28 cellular contexts compared by ENCODE assay signal in genomic region chr7:51015581-51015980, GRCh38.
DNase-seq lines count a peak whose midpoint lies in the region; ATAC-seq and TF ChIP-seq lines count a peak whose summit lies in the region.
"Had no signal": no experiment of that assay in that cellular context is flagged by ENCODE, and none has a peak within 500 bp of the region (broad histone marks: within the 10 kb centered on the region; RNA-seq: fewer than 3 reads in every experiment).

No MANE protein-coding gene starts in this region.

- no peaks in the 10 kb centered on the region for H3K4me1 ChIP-seq in prostate gland (replicated peaks)
- H3K4me1 ChIP-seq: BE2C had no signal

- H3K27me3 ChIP-seq in prostate gland (replicated peaks; ENCODE audit: insufficient read depth) (no peaks in the 10 kb centered on the region), brain microvascular endothelial cell (replicated peaks) (no peaks in the 10 kb centered on the region)
- H3K27me3 ChIP-seq: BE2C had no signal

- H3K27ac Mint-ChIP-seq in activated CD8-positive, alpha-beta memory T cell treated with anti-CD3 and anti-CD28 coated beads, Interleukin-2, amount 10 ng/mL, durations not matched to agents 7 days and 5 days, result no peak overlapping the region

- H3K4me3 ChIP-seq in prostate gland (no peak overlapping the region), brain microvascular endothelial cell (ENCODE audit: low read depth, low read length) (no peak overlapping the region)

- no peaks in the 10 kb centered on the region for H3K9me3 ChIP-seq in prostate gland
- H3K9me3 ChIP-seq: BE2C had no signal

- H3K9me3 Mint-ChIP-seq in activated CD8-positive, alpha-beta memory T cell treated with anti-CD3 and anti-CD28 coated beads, Interleukin-2, amount 10 ng/mL, durations not matched to agents 7 days and 5 days (ENCODE audit: low read depth), result peaks cover 4% of the 10 kb centered on the region
- H3K9me3 Mint-ChIP-seq: CD14-positive monocyte had no signal

- CTCF ChIA-PET in activated CD8-positive, alpha-beta memory T cell treated with anti-CD3 and anti-CD28 coated beads, Interleukin-2, amount 10 ng/mL, durations not matched to agents 7 days and 5 days (lab: Charles Lee), result no interaction called here

- H3K27ac ChIP-seq in prostate gland (no peak overlapping the region), brain microvascular endothelial cell (no peak overlapping the region)
- H3K27ac ChIP-seq: HL-60 had no signal

- H3K4me3 Mint-ChIP-seq in activated CD8-positive, alpha-beta memory T cell treated with anti-CD3 and anti-CD28 coated beads, Interleukin-2, amount 10 ng/mL, durations not matched to agents 7 days and 5 days, result no peak overlapping the region
- H3K4me3 Mint-ChIP-seq: CD14-positive monocyte; CD8-positive, alpha-beta memory T cell had no signal

- no peak for TF ChIP-seq POLR2A in prostate gland (IDR thresholded peaks at IDR 0.05)

- 95% methylated on average over 11 of the region's 11 CpGs for WGBS in prostate gland

- H3K27me3 Mint-ChIP-seq in activated CD8-positive, alpha-beta memory T cell treated with anti-CD3 and anti-CD28 coated beads, Interleukin-2, amount 10 ng/mL, durations not matched to agents 7 days and 5 days, result no peaks in the 10 kb centered on the region

- H3K36me3 Mint-ChIP-seq in activated CD8-positive, alpha-beta memory T cell treated with anti-CD3 and anti-CD28 coated beads, Interleukin-2, amount 10 ng/mL, durations not matched to agents 7 days and 5 days, result peaks cover 3% of the 10 kb centered on the region
- H3K36me3 Mint-ChIP-seq: CD14-positive monocyte; CD8-positive, alpha-beta memory T cell had no signal

- peak; percentile 15 for DNase-seq in activated CD8-positive, alpha-beta memory T cell treated with anti-CD3 and anti-CD28 coated beads, Interleukin-2, amount 10 ng/mL, durations not matched to agents 7 days and 5 days
- DNase-seq in activated CD8-positive, alpha-beta memory T cell treated with anti-CD3 and anti-CD28 coated beads, Interleukin-2, amount 50 U/mL, for 48 hours, result no peak
- DNase-seq in SK-MEL-5 (ENCODE audit: low read depth, low spot score), result peak; percentile 49
- peak; percentile 32 for DNase-seq in left lobe of liver (ENCODE audit: low spot score)
- DNase-seq in prostate gland (ENCODE audit: low spot score), result peak; percentile 1
- no peak for DNase-seq in brain microvascular endothelial cell
- DNase-seq: 8988T; ACHN; BE2C; Calu3; CD8-positive, alpha-beta memory T cell; DMS79 treated with DMSO at 0.1 percent for 48 hours; GF-D8; HCEC 1CT; Karpas-422; NCI-H1092; NCI-H1417 treated with DMSO at 0.1 percent for 48 hours; NCI-H1694 treated with DMSO at 0.1 percent for 48 hours; NCI-H2081; NCI-H226; NCI-H510A; NCI-H69; RPMI8226; SHP77 had no signal

- in situ Hi-C loops in SK-MEL-5 (cut with HindIII; ENCODE audit: low pct_unique_long_range_greater_than_20kb, low sequenced_read_pairs), result no loop called here
- in situ Hi-C loops in brain microvascular endothelial cell (cut with HindIII; ENCODE audit: low pct_ligation_motif_present, low sequenced_read_pairs), result no loop called here

- no peaks in the 10 kb centered on the region for H3K36me3 ChIP-seq in prostate gland
- no peaks in the 10 kb centered on the region for H3K36me3 ChIP-seq in brain microvascular endothelial cell (replicated peaks)
- H3K36me3 ChIP-seq: BE2C had no signal

- intact Hi-C loops in prostate gland (cut with DNase I), result no loop called here

- peaks cover 6% of the 10 kb centered on the region for H3K4me1 Mint-ChIP-seq in activated CD8-positive, alpha-beta memory T cell treated with anti-CD3 and anti-CD28 coated beads, Interleukin-2, amount 10 ng/mL, durations not matched to agents 7 days and 5 days
- H3K4me1 Mint-ChIP-seq: CD14-positive monocyte; CD8-positive, alpha-beta memory T cell had no signal

- ATAC-seq in activated CD8-positive, alpha-beta memory T cell treated with anti-CD3 and anti-CD28 coated beads, Interleukin-2, amount 10 ng/mL, durations not matched to agents 7 days and 5 days, result no peak
- ATAC-seq in left lobe of liver (no peak), HG03342 (IDR thresholded peaks at IDR 0.05; ENCODE audit: unreplicated experiment) (no peak), esophagus mucosa (no peak)

- TF ChIP-seq CTCF in prostate gland (IDR thresholded peaks at IDR 0.05), result no peak
- TF ChIP-seq CTCF in brain microvascular endothelial cell (IDR thresholded peaks at IDR 0.05; ENCODE audit: low read depth, low read length, missing control alignments), result no peak

Comparison
In these comparisons a context has a peak if more than half of its experiments do, and no peak if none do; other contexts are left out.
1. DNase-seq: peak in activated CD8-positive, alpha-beta memory T cell treated with anti-CD3 and anti-CD28 coated beads, Interleukin-2, amount 10 ng/mL, durations not matched to agents 7 days and 5 days (single experiment), SK-MEL-5 (single experiment), left lobe of liver (single experiment) and prostate gland (single experiment); none in activated CD8-positive, alpha-beta memory T cell treated with anti-CD3 and anti-CD28 coated beads, Interleukin-2, amount 50 U/mL, for 48 hours (single experiment) and brain microvascular endothelial cell (single experiment).